ENCODE assay signal across 1 cellular context in genomic region chr22:17205432-17205831, GRCh38.
TF ChIP-seq lines count a peak whose summit lies in the region.

No MANE protein-coding gene starts in this region.

TF ChIP-seq in HCT116, 20 proteins besides CTCF, POLR2A, EP300 and RAD21 (continued from another document):
- no peak for TF ChIP-seq CEBPB (IDR thresholded peaks at IDR 0.05; ENCODE audit: low read depth)
- TF ChIP-seq EZH2 (IDR thresholded peaks at IDR 0.05) = no peak
- TF ChIP-seq SRF (IDR thresholded peaks at IDR 0.05; ENCODE audit: low read depth) = no peak
- no peak for TF ChIP-seq ZBTB33 (IDR thresholded peaks at IDR 0.05; ENCODE audit: extremely low read depth, insufficient replicate concordance, low read length)
- no peak for TF ChIP-seq ELF1 (IDR thresholded peaks at IDR 0.05; ENCODE audit: borderline replicate concordance, low read depth)
- TF ChIP-seq EGR1 (IDR thresholded peaks at IDR 0.05; ENCODE audit: low read depth) = no peak
- no peak for TF ChIP-seq YY1 (IDR thresholded peaks at IDR 0.05; ENCODE audit: extremely low read depth, insufficient replicate concordance, low read depth, low read length)
- TF ChIP-seq MAX (IDR thresholded peaks at IDR 0.05) = no peak
- no peak for TF ChIP-seq SP1 (IDR thresholded peaks at IDR 0.05; ENCODE audit: low read depth)
- TF ChIP-seq EZH2phosphoT487 (IDR thresholded peaks at IDR 0.05; ENCODE audit: borderline replicate concordance) = no peak
- no peak for TF ChIP-seq FOSL1 (IDR thresholded peaks at IDR 0.05; ENCODE audit: low read depth)
- TF ChIP-seq ZFX (IDR thresholded peaks at IDR 0.05) = no peak
- TF ChIP-seq JUND (IDR thresholded peaks at IDR 0.05) = no peak
- no peak for TF ChIP-seq CBX3 (IDR thresholded peaks at IDR 0.05; ENCODE audit: low read depth)
